16 cellular contexts compared by ENCODE assay signal in the genomic region with DNA sequence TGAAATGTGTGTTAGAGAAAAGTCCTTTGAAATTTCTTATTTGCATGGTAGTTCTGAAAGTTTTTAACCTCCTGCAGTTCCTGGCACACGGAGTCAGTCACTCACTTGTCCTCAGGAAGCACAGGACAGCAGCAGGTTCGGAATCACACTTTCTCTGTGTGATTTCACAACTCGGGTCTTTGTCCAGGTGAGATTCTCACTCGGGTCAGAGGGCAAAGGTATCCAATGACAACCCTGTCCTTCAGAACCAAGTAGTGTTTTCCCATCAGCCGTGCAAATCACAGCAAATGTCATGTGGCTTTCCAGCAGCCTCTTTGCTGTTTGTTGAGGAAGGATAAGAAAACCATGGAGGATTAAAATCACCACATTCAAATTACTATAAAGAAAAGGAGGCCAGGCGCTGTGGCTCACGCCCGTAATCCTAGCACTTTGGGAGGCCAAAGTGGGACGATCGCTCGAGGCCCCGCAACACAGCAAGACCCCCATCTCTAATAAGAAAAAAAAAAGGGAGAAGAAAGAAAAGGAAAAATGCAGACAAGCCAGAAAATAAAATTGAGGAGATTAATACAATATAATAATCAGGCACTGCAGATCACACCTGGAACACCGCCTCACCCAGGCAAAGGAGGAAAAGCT. TPM values are rescaled to one million over a fixed set of nuclear protein-coding genes. Genes with fewer than 3 reads are reported as not detected.
A peak's percentile ranks its signal among the peaks of the same experiment; 100 is the strongest.
DNase-seq lines count a peak whose midpoint lies in the region; ATAC-seq, FAIRE-seq and TF ChIP-seq lines count a peak whose summit lies in the region.
"Had no signal": no experiment of that assay in that cellular context is flagged by ENCODE, and none has a peak within 500 bp of the region (broad histone marks: within the 10 kb centered on the region; RNA-seq: fewer than 3 reads in every experiment).

No MANE protein-coding gene starts in this region.

- no peak for DNase-seq in Panc1 (ENCODE audit: low read depth, low spot score)
- DNase-seq in tibial artery: peak; percentile 9 to 50
- DNase-seq in RCC 7860 (ENCODE audit: low spot score): no peak
- no peak for DNase-seq in HCEC 1CT
- DNase-seq: activated CD4-positive, alpha-beta T cell treated with anti-CD3 and anti-CD28 coated beads for 4 hours; activated naive CD8-positive, alpha-beta T cell treated with anti-CD3 and anti-CD28 coated beads, Interleukin-2, amount 50 U/mL, for 24 hours; DND-41; NCI-H187 treated with DMSO at 0.1 percent for 48 hours; nucleus accumbens; SIG-M5; stimulated activated CD4-positive, alpha-beta T cell treated with anti-CD3 and anti-CD28 coated beads, Interleukin-15, amount 100 ng/mL, for 24 hours had no signal

- H3K4me3 ChIP-seq in Panc1 (ENCODE audit: low read depth in 2 of 2, low read length in 2 of 2) (peak overlapping the region; percentile 2 to 48; a peak in 3 of 4 replicates), gastroesophageal sphincter (peak overlapping the region in 1 of 2 donors; percentile 21), tibial artery (peak overlapping the region in 1 of 2 donors; percentile 41)

- BruUV-seq in Panc1 (replicated peaks; lab: Mats Ljungman, UMichigan): no TSS peak

- 58 to 80% methylated on average over 8 to 12 of the region's 13 CpGs for WGBS in gastroesophageal sphincter (ENCODE audit: low coverage in 1 of 2), 2 donors

- no peaks in the 10 kb centered on the region for H3K27me3 Mint-ChIP-seq in nephron (ENCODE audit: low read depth)

- no peaks in the 10 kb centered on the region for H3K36me3 Mint-ChIP-seq in nephron (ENCODE audit: low read depth)

- TF ChIP-seq POLR2A in gastroesophageal sphincter (IDR thresholded peaks at IDR 0.05): no peak

- peak overlapping the region; percentile 90 for H3K27ac ChIP-seq in Panc1 (ENCODE audit: low read length)
- peak overlapping the region; percentile 73 to 78 (median 78) for H3K27ac ChIP-seq in gastroesophageal sphincter
- peak overlapping the region; percentile 61 to 64 for H3K27ac ChIP-seq in tibial artery
- H3K27ac ChIP-seq: C4-2B had no signal

- intact Hi-C loops in Panc1 (cut with micrococcal nuclease; ENCODE audit: unreplicated experiment): loop anchor here (10.0 kb wide), 1 partner anchor 79 kb away; no protein-coding TSS in a partner anchor
- intact Hi-C loops in tibial artery (cut with DNase I; ENCODE audit: low total_unique reads): no loop called here

- H3K4me1 ChIP-seq in Panc1 (ENCODE audit: control insufficient read depth, insufficient read depth, low read length) (peaks cover 81% of the 10 kb centered on the region), gastroesophageal sphincter (peaks cover 0 to 96% (median 34%) of the 10 kb centered on the region in 3 donors), tibial artery (peaks cover 0 to 83% (median 40%) of the 10 kb centered on the region in 4 donors)

- POLR2A ChIA-PET in Panc1 (lab: Charles Lee): interaction anchor here (0.7 kb wide), 1 partner anchor 13 kb away, joined by 6 read pairs; no protein-coding TSS in a partner anchor

- no peaks in the 10 kb centered on the region for H3K9me3 Mint-ChIP-seq in nephron
- H3K9me3 Mint-ChIP-seq: activated naive CD8-positive, alpha-beta T cell treated with anti-CD3 and anti-CD28 coated beads, Interleukin-2, amount 50 U/mL, for 24 hours had no signal

- no peak for FAIRE-seq in RCC 7860 (lab: Jason Lieb, UNC)

- H3K36me3 ChIP-seq in Panc1 (ENCODE audit: control insufficient read depth, insufficient read depth, low read length) (no peaks in the 10 kb centered on the region), gastroesophageal sphincter (no peaks in the 10 kb centered on the region), tibial artery (no peaks in the 10 kb centered on the region)

- in situ Hi-C loops in Panc1 (cut with HindIII; ENCODE audit: low pct_unique_long_range_greater_than_20kb, low sequenced_read_pairs): no loop called here

- CTCF ChIA-PET in Panc1 (lab: Charles Lee): interaction anchor here (0.6 kb wide), 1 partner anchor 190 kb away, joined by 3 read pairs; no protein-coding TSS in a partner anchor

- no peak for TF ChIP-seq CTCF in Panc1 (IDR thresholded peaks at IDR 0.05)
- TF ChIP-seq CTCF in gastroesophageal sphincter (IDR thresholded peaks at IDR 0.05): no peak
- TF ChIP-seq CTCF in nephron (IDR thresholded peaks at IDR 0.05; ENCODE audit: unreplicated experiment in 3 of 3): no peak
- TF ChIP-seq CTCF in tibial artery (IDR thresholded peaks at IDR 0.05): no peak

- ATAC-seq in Panc1 (0 out of 2 replicates have a peak, but pooled peaks have one; percentile 5), gastroesophageal sphincter (no peak), HG03108 (IDR thresholded peaks at IDR 0.05; ENCODE audit: unreplicated experiment) (no peak), GM18873 (IDR thresholded peaks at IDR 0.05; ENCODE audit: low FRiP score, unreplicated experiment) (no peak)
- ATAC-seq: activated naive CD8-positive, alpha-beta T cell treated with anti-CD3 and anti-CD28 coated beads, Interleukin-2, amount 50 U/mL, for 24 hours had no signal

- H3K4me3 Mint-ChIP-seq in nephron: no peak overlapping the region
- H3K4me3 Mint-ChIP-seq: activated naive CD8-positive, alpha-beta T cell treated with anti-CD3 and anti-CD28 coated beads, Interleukin-2, amount 50 U/mL, for 24 hours had no signal

- H3K9me3 ChIP-seq in Panc1 (ENCODE audit: control insufficient read depth, insufficient read depth, low read depth, low read length): no peaks in the 10 kb centered on the region
- no peaks in the 10 kb centered on the region for H3K9me3 ChIP-seq in gastroesophageal sphincter
- H3K9me3 ChIP-seq in tibial artery: no peaks in the 10 kb centered on the region

- H3K27ac Mint-ChIP-seq in nephron: peak overlapping the region; percentile 1 to 46 (median 19)
- H3K27ac Mint-ChIP-seq: activated naive CD8-positive, alpha-beta T cell treated with anti-CD3 and anti-CD28 coated beads, Interleukin-2, amount 50 U/mL, for 24 hours had no signal

- TF ChIP-seq EP300 in gastroesophageal sphincter (IDR thresholded peaks at IDR 0.05): no peak

- H3K27me3 ChIP-seq in Panc1 (ENCODE audit: control insufficient read depth, insufficient read depth, low read length) (no peaks in the 10 kb centered on the region), gastroesophageal sphincter (no peaks in the 10 kb centered on the region), tibial artery (no peaks in the 10 kb centered on the region)

- peaks cover 59% of the 10 kb centered on the region for H3K4me1 Mint-ChIP-seq in nephron

RNA-seq across cellular contexts. Expression of gene ADCY9, which starts 22.0 kb away (rescaled TPM):
- 29.8 TPM for total RNA-seq in Panc1 (2021; ENCODE audit: unreplicated experiment)
- 23.2 TPM for polyA plus RNA-seq in Panc1 (2012; ENCODE audit: insufficient read length)
- total RNA-seq in gastroesophageal sphincter: 10 to 100 TPM; 33.0 to 83.5 (median 43.4) TPM

Comparison
In these comparisons a context has a peak if more than half of its experiments do, and no peak if none do; other contexts are left out.
1. DNase-seq: peak in tibial artery (2 of 2); none in Panc1 (single experiment), RCC 7860 (single experiment) and HCEC 1CT (single experiment).
2. Peak in every context shown above with its lines, with median percentiles within 50 percentile points of each other: H3K27ac ChIP-seq.